In the genomic region with DNA sequence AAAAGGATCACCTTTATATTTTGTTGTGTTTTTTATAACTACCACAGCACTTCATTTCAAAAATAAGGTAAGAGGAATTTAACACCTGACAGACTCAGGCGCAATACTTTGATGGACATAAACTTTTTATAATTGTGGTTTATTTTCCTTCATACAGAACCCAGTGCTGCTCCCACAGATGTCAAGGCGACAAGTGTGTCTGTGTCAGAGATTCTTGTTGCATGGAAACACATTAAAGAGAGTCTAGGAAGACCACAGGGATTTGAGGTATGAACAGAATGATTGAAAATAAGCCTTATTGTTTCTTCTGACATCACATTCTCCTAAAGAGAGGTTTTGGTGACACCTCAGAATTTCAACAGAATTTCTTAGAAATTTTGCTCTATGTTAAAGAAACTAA, we compare ENCODE assay signal across 29 cellular contexts.
"Had no signal": no experiment of that assay in that cellular context is flagged by ENCODE, and none has a peak within 500 bp of the region (broad histone marks: within the 10 kb centered on the region; RNA-seq: fewer than 3 reads in every experiment).

No MANE protein-coding gene starts in this region.

- H3K27me3 Mint-ChIP-seq: stimulated activated memory B cell treated with anti-CD40 and anti-IgM and Interleukin-4, amounts not matched to agents 10 μg/mL and 1 μg/mL and 100 μg/mL, for 72 hours; stimulated activated naive B cell treated with anti-CD40 and anti-IgM and Interleukin-4, amounts not matched to agents 10 μg/mL and 1 μg/mL and 100 μg/mL, for 72 hours; stimulated activated naive CD8-positive, alpha-beta T cell treated with anti-CD3 and anti-CD28 coated beads, Interleukin-15, amount 100 ng/mL, for 72 hours; stimulated activated naive CD8-positive, alpha-beta T cell treated with anti-CD3 and anti-CD28 coated beads, Interleukin-15, Interleukin-2, amounts not matched to agents 100 ng/mL and 50 ng/mL, for 24 hours had no signal

- FAIRE-seq: urothelium cell line had no signal

- ATAC-seq: stimulated activated effector memory CD8-positive, alpha-beta T cell treated with anti-CD3 and anti-CD28 coated beads, Interleukin-12 subunit alpha, Interleukin-12 subunit beta, amount 100 ng/mL, for 72 hours; stimulated activated memory B cell treated with anti-CD40 and anti-IgM and Interleukin-4, amounts not matched to agents 10 μg/mL and 1 μg/mL and 100 μg/mL, for 72 hours; stimulated activated naive B cell treated with anti-CD40 and anti-IgM and Interleukin-4, amounts not matched to agents 10 μg/mL and 1 μg/mL and 100 μg/mL, for 72 hours; stimulated activated naive CD8-positive, alpha-beta T cell treated with anti-CD3 and anti-CD28 coated beads, Interleukin-15, amount 100 ng/mL, for 72 hours; stimulated activated naive CD8-positive, alpha-beta T cell treated with anti-CD3 and anti-CD28 coated beads, Interleukin-15, Interleukin-2, amounts not matched to agents 100 U/mL and 50 U/mL, for 24 hours; upper lobe of right lung had no signal

- H3K4me3 Mint-ChIP-seq: stimulated activated effector memory CD8-positive, alpha-beta T cell treated with anti-CD3 and anti-CD28 coated beads, Interleukin-12 subunit alpha, Interleukin-12 subunit beta, amount 100 ng/mL, for 72 hours; stimulated activated memory B cell treated with anti-CD40 and anti-IgM and Interleukin-4, amounts not matched to agents 10 μg/mL and 1 μg/mL and 100 μg/mL, for 72 hours; stimulated activated naive B cell treated with anti-CD40 and anti-IgM and Interleukin-4, amounts not matched to agents 10 μg/mL and 1 μg/mL and 100 μg/mL, for 72 hours; stimulated activated naive CD8-positive, alpha-beta T cell treated with anti-CD3 and anti-CD28 coated beads, Interleukin-15, amount 100 ng/mL, for 72 hours; stimulated activated naive CD8-positive, alpha-beta T cell treated with anti-CD3 and anti-CD28 coated beads, Interleukin-15, Interleukin-2, amounts not matched to agents 100 ng/mL and 50 ng/mL, for 24 hours; type B pancreatic cell had no signal

- H3K27ac ChIP-seq: stomach, suprapubic skin, testis, thoracic aorta, thyroid gland, tibial artery, tibial nerve, transverse colon, upper lobe of left lung, upper lobe of right lung, uterus, vagina had no signal

- H3K4me1 Mint-ChIP-seq: stimulated activated effector memory CD8-positive, alpha-beta T cell treated with anti-CD3 and anti-CD28 coated beads, Interleukin-12 subunit alpha, Interleukin-12 subunit beta, amount 100 ng/mL, for 72 hours; stimulated activated memory B cell treated with anti-CD40 and anti-IgM and Interleukin-4, amounts not matched to agents 10 μg/mL and 1 μg/mL and 100 μg/mL, for 72 hours; stimulated activated naive B cell treated with anti-CD40 and anti-IgM and Interleukin-4, amounts not matched to agents 10 μg/mL and 1 μg/mL and 100 μg/mL, for 72 hours; stimulated activated naive CD8-positive, alpha-beta T cell treated with anti-CD3 and anti-CD28 coated beads, Interleukin-15, amount 100 ng/mL, for 72 hours had no signal

- H3K36me3 Mint-ChIP-seq: stimulated activated effector memory CD8-positive, alpha-beta T cell treated with anti-CD3 and anti-CD28 coated beads, Interleukin-12 subunit alpha, Interleukin-12 subunit beta, amount 100 ng/mL, for 72 hours; stimulated activated memory B cell treated with anti-CD40 and anti-IgM and Interleukin-4, amounts not matched to agents 10 μg/mL and 1 μg/mL and 100 μg/mL, for 72 hours; stimulated activated naive B cell treated with anti-CD40 and anti-IgM and Interleukin-4, amounts not matched to agents 10 μg/mL and 1 μg/mL and 100 μg/mL, for 72 hours; type B pancreatic cell had no signal

- H3K9me3 Mint-ChIP-seq: stimulated activated memory B cell treated with anti-CD40 and anti-IgM and Interleukin-4, amounts not matched to agents 10 μg/mL and 1 μg/mL and 100 μg/mL, for 72 hours; stimulated activated naive B cell treated with anti-CD40 and anti-IgM and Interleukin-4, amounts not matched to agents 10 μg/mL and 1 μg/mL and 100 μg/mL, for 72 hours; type B pancreatic cell had no signal

- H3K27ac Mint-ChIP-seq: stimulated activated effector memory CD8-positive, alpha-beta T cell treated with anti-CD3 and anti-CD28 coated beads, Interleukin-12 subunit alpha, Interleukin-12 subunit beta, amount 100 ng/mL, for 72 hours; stimulated activated memory B cell treated with anti-CD40 and anti-IgM and Interleukin-4, amounts not matched to agents 10 μg/mL and 1 μg/mL and 100 μg/mL, for 72 hours; stimulated activated naive B cell treated with anti-CD40 and anti-IgM and Interleukin-4, amounts not matched to agents 10 μg/mL and 1 μg/mL and 100 μg/mL, for 72 hours; stimulated activated naive CD8-positive, alpha-beta T cell treated with anti-CD3 and anti-CD28 coated beads, Interleukin-15, amount 100 ng/mL, for 72 hours; stimulated activated naive CD8-positive, alpha-beta T cell treated with anti-CD3 and anti-CD28 coated beads, Interleukin-15, Interleukin-2, amounts not matched to agents 100 ng/mL and 50 ng/mL, for 24 hours; type B pancreatic cell had no signal

- DNase-seq: stimulated activated CD4-positive, alpha-beta T cell treated with anti-CD3 and anti-CD28 coated beads, Interleukin-2, amount 100 ng/mL, for 48 hours; stimulated activated CD4-positive, alpha-beta T cell treated with anti-CD3 and anti-CD28 coated beads, Interleukin-4, amount 100 ng/mL, for 1 hour; stimulated activated CD4-positive, alpha-beta T cell treated with anti-CD3 and anti-CD28 coated beads, Interleukin-4, amount 100 ng/mL, for 24 hours; stimulated activated CD4-positive, alpha-beta T cell treated with anti-CD3 and anti-CD28 coated beads, Interleukin-4, amount 100 ng/mL, for 4 hours; stimulated activated CD8-positive, alpha-beta memory T cell treated with anti-CD3 and anti-CD28 coated beads, Interleukin-4, amount 100 ng/mL, for 48 hours; stimulated activated naive B cell treated with anti-CD40 and anti-IgM and Interleukin-4, amounts not matched to agents 10 μg/mL and 1 μg/mL and 100 μg/mL, for 72 hours; stimulated activated naive CD4-positive, alpha-beta T cell; stimulated activated naive CD4-positive, alpha-beta T cell treated with Interleukin-2 at 50 U/mL for 16 hours; stimulated activated naive CD8-positive, alpha-beta T cell treated with anti-CD3 and anti-CD28 coated beads, Interleukin-15, amount 100 ng/mL, for 72 hours; stimulated activated naive CD8-positive, alpha-beta T cell treated with anti-CD3 and anti-CD28 coated beads, Interleukin-15, Interleukin-2, amounts not matched to agents 100 U/mL and 50 U/mL, for 24 hours; stomach; substantia nigra; testis; thyroid gland; tibial artery; transverse colon; trophoblast cell; upper lobe of left lung; upper lobe of right lung; uterus had no signal

- H3K9me3 ChIP-seq: stomach, suprapubic skin, testis, thoracic aorta, thyroid gland, tibial artery, tibial nerve, transverse colon, upper lobe of left lung, upper lobe of right lung, uterus, vagina had no signal

- H3K36me3 ChIP-seq: stomach, suprapubic skin, thoracic aorta, thyroid gland, tibial artery, tibial nerve, transverse colon, upper lobe of left lung, upper lobe of right lung, uterus, vagina had no signal

- H3K4me1 ChIP-seq: stomach, suprapubic skin, testis, thyroid gland, tibial artery, tibial nerve, transverse colon, upper lobe of left lung, upper lobe of right lung, uterus, vagina had no signal

- H3K27me3 ChIP-seq: stomach, suprapubic skin, testis, thyroid gland, tibial artery, tibial nerve, transverse colon, upper lobe of left lung, upper lobe of right lung, uterus, vagina had no signal

- H3K4me3 ChIP-seq: stomach, suprapubic skin, testis, thoracic aorta, thyroid gland, tibial artery, tibial nerve, transverse colon, upper lobe of left lung, upper lobe of right lung, uterus, vagina had no signal
